ENCODE assay signal across 10 cellular contexts in the genomic region with DNA sequence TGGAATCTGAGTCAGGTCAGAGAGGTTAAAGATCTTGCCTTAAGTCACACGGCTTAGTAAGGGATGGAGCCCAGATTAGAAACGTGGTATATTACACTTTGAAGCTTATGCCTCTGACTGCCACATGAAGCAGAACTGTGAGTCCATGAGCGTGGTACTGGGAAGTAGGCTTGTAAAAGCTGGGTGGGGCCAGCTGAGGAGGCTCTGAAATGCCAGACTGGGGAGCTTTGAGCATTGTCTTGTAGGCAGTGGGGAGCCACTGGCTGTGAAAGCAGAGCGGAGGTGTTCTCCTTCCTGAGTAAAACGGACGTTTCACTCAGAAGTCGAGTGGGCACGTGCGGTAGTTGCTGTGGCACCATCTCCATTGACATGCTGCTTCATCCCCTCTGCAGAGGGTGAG.
DNase-seq lines count a peak whose midpoint lies in the region; ATAC-seq, FAIRE-seq and TF ChIP-seq lines count a peak whose summit lies in the region.
"Had no signal": no experiment of that assay in that cellular context is flagged by ENCODE, and none has a peak within 500 bp of the region (broad histone marks: within the 10 kb centered on the region; RNA-seq: fewer than 3 reads in every experiment).

No MANE protein-coding gene starts in this region.

- H3K27me3 ChIP-seq in sigmoid colon: no peaks in the 10 kb centered on the region
- H3K27me3 ChIP-seq: MG63 had no signal

- 74 to 81% methylated on average over 9 of the region's 9 CpGs for WGBS in sigmoid colon, 2 donors

- TF ChIP-seq POLR2A in GM12891 (IDR thresholded peaks at IDR 0.05; ENCODE audit: low read depth, low read length) (no peak), sigmoid colon (IDR thresholded peaks at IDR 0.05) (no peak)

- no peaks in the 10 kb centered on the region for H3K36me3 Mint-ChIP-seq in activated naive CD8-positive, alpha-beta T cell treated with anti-CD3 and anti-CD28 coated beads for 36 hours

- H3K4me1 Mint-ChIP-seq in activated naive CD8-positive, alpha-beta T cell treated with anti-CD3 and anti-CD28 coated beads for 36 hours: peaks cover 19% of the 10 kb centered on the region

- FAIRE-seq in GM12891 (lab: Jason Lieb, UNC): peak; percentile 82

- no peaks in the 10 kb centered on the region for H3K9me3 Mint-ChIP-seq in activated naive CD8-positive, alpha-beta T cell treated with anti-CD3 and anti-CD28 coated beads for 36 hours

- H3K4me3 ChIP-seq in sigmoid colon: no peak overlapping the region
- H3K4me3 ChIP-seq: MG63 had no signal

- ATAC-seq in GM19452 (IDR thresholded peaks at IDR 0.05; ENCODE audit: unreplicated experiment) (peak; percentile 33), HG03060 (IDR thresholded peaks at IDR 0.05; ENCODE audit: low read depth, unreplicated experiment) (peak; percentile 14)

- DNase-seq in GM12891 (ENCODE audit: insufficient read length, low spot score): no peak
- DNase-seq in activated naive CD8-positive, alpha-beta T cell treated with anti-CD3 and anti-CD28 coated beads for 36 hours: no peak
- DNase-seq in midbrain (lab: John Stamatoyannopoulos, UW): no peak
- no peak for DNase-seq in NCI-H1105 (lab: John Stamatoyannopoulos, UW)
- no peak for DNase-seq in sigmoid colon
- DNase-seq in NCI-H526 (lab: John Stamatoyannopoulos, UW): no peak
- DNase-seq: Caco-2, MG63 had no signal

- H3K27ac ChIP-seq in sigmoid colon: no peak overlapping the region

- H3K4me1 ChIP-seq in sigmoid colon: no peaks in the 10 kb centered on the region
- H3K4me1 ChIP-seq: Caco-2 had no signal

- no peak for TF ChIP-seq EP300 in sigmoid colon (IDR thresholded peaks at IDR 0.05)

- no peaks in the 10 kb centered on the region for H3K27me3 Mint-ChIP-seq in activated naive CD8-positive, alpha-beta T cell treated with anti-CD3 and anti-CD28 coated beads for 36 hours

- no peaks in the 10 kb centered on the region for H3K9me3 ChIP-seq in sigmoid colon
- H3K9me3 ChIP-seq: Caco-2, MG63 had no signal

- no peak for TF ChIP-seq CTCF in sigmoid colon (IDR thresholded peaks at IDR 0.05)

- no peak overlapping the region for H3K4me3 Mint-ChIP-seq in activated naive CD8-positive, alpha-beta T cell treated with anti-CD3 and anti-CD28 coated beads for 36 hours

- intact Hi-C loops in sigmoid colon (cut with DNase I): no loop called here

- H3K27ac Mint-ChIP-seq in activated naive CD8-positive, alpha-beta T cell treated with anti-CD3 and anti-CD28 coated beads for 36 hours: peak overlapping the region; percentile 88

- H3K36me3 ChIP-seq in sigmoid colon: no peaks in the 10 kb centered on the region
- H3K36me3 ChIP-seq: MG63 had no signal

TF ChIP-seq in GM12891, 5 proteins besides CTCF, POLR2A, EP300 and RAD21:
- TF ChIP-seq SPI1 (IDR thresholded peaks at IDR 0.05; ENCODE audit: low read depth, low read length) (no peak), PAX5 (IDR thresholded peaks at IDR 0.05; ENCODE audit: insufficient read depth, low read length, severe bottlenecking) (no peak), TAF1 (IDR thresholded peaks at IDR 0.05; ENCODE audit: low read depth, low read length) (0 out of 2 replicates have a peak, but pooled peaks have one; percentile 17), POLR2AphosphoS5 (IDR thresholded peaks at IDR 0.05; ENCODE audit: low read depth, low read length) (no peak), POU2F2 (IDR thresholded peaks at IDR 0.05; ENCODE audit: low read depth, low read length) (no peak)
